Comparison of ENCODE assay signal across 19 cellular contexts in the genomic region with DNA sequence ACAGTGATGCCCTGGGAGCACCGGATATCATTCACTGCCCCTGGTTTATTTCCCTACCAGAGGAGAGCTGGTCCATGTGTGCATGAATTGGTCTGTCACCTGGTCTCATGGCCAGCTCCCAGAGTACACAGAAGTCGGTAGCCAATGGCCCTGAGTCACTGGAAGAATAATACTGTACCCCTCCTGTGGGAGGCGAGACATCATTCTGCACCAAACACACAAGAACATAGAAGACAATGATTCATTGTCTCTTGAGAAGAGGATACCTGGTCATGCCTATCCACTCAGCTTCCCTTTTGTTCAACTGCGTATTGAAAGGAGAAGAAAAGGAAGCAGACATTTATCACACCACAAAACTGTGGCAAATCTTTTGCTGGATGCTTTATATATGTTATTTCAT.
DNase-seq lines count a peak whose midpoint lies in the region; ATAC-seq and TF ChIP-seq lines count a peak whose summit lies in the region.
"Had no signal": no experiment of that assay in that cellular context is flagged by ENCODE, and none has a peak within 500 bp of the region (broad histone marks: within the 10 kb centered on the region; RNA-seq: fewer than 3 reads in every experiment).

No MANE protein-coding gene starts in this region.

- H3K27ac ChIP-seq in brain microvascular endothelial cell = peak overlapping the region; percentile 47
- H3K27ac ChIP-seq: BLaER1 treated with 17β-estradiol and CSF1 and Interleukin-3, amounts not matched to agents 10 nM and 100 nM; HL-60; Peyer's patch; SK-N-MC had no signal

- peaks cover 1% of the 10 kb centered on the region for H3K27me3 Mint-ChIP-seq in IgD-negative memory B cell
- no peaks in the 10 kb centered on the region for H3K27me3 Mint-ChIP-seq in memory B cell

- H3K9me3 Mint-ChIP-seq in IgD-negative memory B cell (peaks cover 0 to under 1% (median 0%) of the 10 kb centered on the region in 3 donors), memory B cell (no peaks in the 10 kb centered on the region)

- no peak for TF ChIP-seq CTCF in brain microvascular endothelial cell (IDR thresholded peaks at IDR 0.05; ENCODE audit: low read depth, low read length, missing control alignments)

- H3K4me3 Mint-ChIP-seq in IgD-negative memory B cell = no peak overlapping the region
- H3K4me3 Mint-ChIP-seq in memory B cell = no peak overlapping the region

- no peaks in the 10 kb centered on the region for H3K36me3 ChIP-seq in brain microvascular endothelial cell (replicated peaks)
- H3K36me3 ChIP-seq: BLaER1 treated with 17β-estradiol and CSF1 and Interleukin-3, amounts not matched to agents 10 nM and 100 nM; Peyer's patch had no signal

- in situ Hi-C loops in Caki2 (cut with HindIII; ENCODE audit: low pct_unique_long_range_greater_than_20kb, low sequenced_read_pairs) = no loop called here
- in situ Hi-C loops in brain microvascular endothelial cell (cut with HindIII; ENCODE audit: low pct_ligation_motif_present, low sequenced_read_pairs) = no loop called here

- H3K27me3 ChIP-seq in brain microvascular endothelial cell (replicated peaks) = no peaks in the 10 kb centered on the region
- H3K27me3 ChIP-seq: BLaER1 treated with 17β-estradiol and CSF1 and Interleukin-3, amounts not matched to agents 10 nM and 100 nM; Peyer's patch had no signal

- peak; percentile 4 for DNase-seq in Caki2 (ENCODE audit: low read depth)
- peak; percentile 27 for DNase-seq in brain microvascular endothelial cell
- DNase-seq in memory B cell (ENCODE audit: low spot score in 2 of 2) = no peak
- DNase-seq in NCI-H1092 treated with DMSO at 0.1 percent for 48 hours (lab: John Stamatoyannopoulos, UW) = no peak
- DNase-seq in stimulated activated CD4-positive, alpha-beta T cell treated with anti-CD3 and anti-CD28 coated beads, Interleukin-4, amount 100 ng/mL, for 24 hours = no peak
- DNase-seq: DMS 273 treated with DMSO at 0.1 percent for 48 hours, GF-D8, KBM-7, NCI-H1436 treated with DMSO at 0.1 percent for 48 hours, NCI-H510A treated with DMSO at 0.1 percent for 48 hours, NCI-H82, Peyer's patch, Right ventricle myocardium superior had no signal

- peaks cover 11% of the 10 kb centered on the region for H3K36me3 Mint-ChIP-seq in IgD-negative memory B cell
- peaks cover 18% of the 10 kb centered on the region for H3K36me3 Mint-ChIP-seq in memory B cell

- H3K27ac Mint-ChIP-seq in IgD-negative memory B cell = peak overlapping the region in 2 of 3 donors; percentile 2 to 19
- no peak overlapping the region for H3K27ac Mint-ChIP-seq in memory B cell

- H3K4me1 Mint-ChIP-seq in IgD-negative memory B cell (peaks cover 22 to 39% (median 32%) of the 10 kb centered on the region in 3 donors), memory B cell (peaks cover 30% of the 10 kb centered on the region)

- ATAC-seq in memory B cell (ENCODE audit: low read depth) = peak; percentile 51
- no peak for ATAC-seq in HG03108 (IDR thresholded peaks at IDR 0.05; ENCODE audit: unreplicated experiment)
- ATAC-seq in HG03565 (IDR thresholded peaks at IDR 0.05; ENCODE audit: unreplicated experiment) = no peak

- H3K4me3 ChIP-seq in brain microvascular endothelial cell (ENCODE audit: low read depth, low read length) = no peak overlapping the region
- H3K4me3 ChIP-seq: BLaER1 treated with 17β-estradiol and CSF1 and Interleukin-3, amounts not matched to agents 10 nM and 100 nM; Peyer's patch; SK-N-MC had no signal

Comparison
In these comparisons a context has a peak if more than half of its experiments do, and no peak if none do; other contexts are left out.
1. DNase-seq: peak in Caki2 (single experiment) and brain microvascular endothelial cell (single experiment); none in memory B cell (0 of 2), NCI-H1092 treated with DMSO at 0.1 percent for 48 hours (single experiment) and stimulated activated CD4-positive, alpha-beta T cell treated with anti-CD3 and anti-CD28 coated beads, Interleukin-4, amount 100 ng/mL, for 24 hours (single experiment).